In genomic region chr5:180611140-180611850, GRCh38 we compare ENCODE assay signal across 21 cellular contexts. TPM values are rescaled to one million over a fixed set of nuclear protein-coding genes. Genes with fewer than 3 reads are reported as not detected.
DNase-seq lines count a peak whose midpoint lies in the region; ATAC-seq and TF ChIP-seq lines count a peak whose summit lies in the region.
"Had no signal": no experiment of that assay in that cellular context is flagged by ENCODE, and none has a peak within 500 bp of the region (broad histone marks: within the 10 kb centered on the region; RNA-seq: fewer than 3 reads in every experiment).

No MANE protein-coding gene starts in this region.

- H3K4me1 ChIP-seq in GM23338 (ENCODE audit: insufficient read depth) = no peaks in the 10 kb centered on the region
- no peaks in the 10 kb centered on the region for H3K4me1 ChIP-seq in CD8-positive, alpha-beta memory T cell (ENCODE audit: insufficient read depth, low read length)
- H3K4me1 ChIP-seq: esophagus muscularis mucosa had no signal

- H2AFZ ChIP-seq in GM23338 = no peak overlapping the region

- H3K4me2 ChIP-seq in GM23338 = no peak overlapping the region

- no peak overlapping the region for H3K27ac ChIP-seq in GM23338 (ENCODE audit: low read depth)
- H3K27ac ChIP-seq in CD8-positive, alpha-beta memory T cell (ENCODE audit: low read depth, low read length) = no peak overlapping the region
- H3K27ac ChIP-seq: cardiac muscle cell, esophagus muscularis mucosa had no signal

- no peak for TF ChIP-seq EP300 in Ishikawa (IDR thresholded peaks at IDR 0.05; ENCODE audit: borderline replicate concordance)

- no peaks in the 10 kb centered on the region for H3K27me3 ChIP-seq in GM23338 (ENCODE audit: insufficient read depth)
- no peaks in the 10 kb centered on the region for H3K27me3 ChIP-seq in CD8-positive, alpha-beta memory T cell (ENCODE audit: insufficient read depth, low read length, poor library complexity, severe bottlenecking)

- no peaks in the 10 kb centered on the region for H4K20me1 ChIP-seq in GM23338 (replicated peaks; ENCODE audit: insufficient read depth)

- no peak overlapping the region for H3K27ac Mint-ChIP-seq in GM23338
- no peak overlapping the region for H3K27ac Mint-ChIP-seq in CD8-positive, alpha-beta memory T cell
- H3K27ac Mint-ChIP-seq: activated T-helper 2 cell treated with anti-CD3 and anti-CD28 coated beads, Interferon-gamma antibody, Interleukin-2, Interleukin-4, amounts not matched to agents 10 μg/mL and 5 μg/mL and 100 μg/mL, durations not matched to agents 14 hours and 24 hours and 36 hours; memory B cell; natural killer cell had no signal

- H3K4me3 ChIP-seq in GM23338 = no peak overlapping the region
- no peak overlapping the region for H3K4me3 ChIP-seq in CD8-positive, alpha-beta memory T cell (ENCODE audit: low read length)
- H3K4me3 ChIP-seq: cardiac muscle cell, esophagus muscularis mucosa had no signal

- peak; percentile 66 for ATAC-seq in GM23338
- ATAC-seq in SK-N-SH treated with all-trans-retinoic acid at 6 μM for 48 hours = peak; percentile 76
- peak; percentile 9 for ATAC-seq in left lobe of liver
- no peak for ATAC-seq in GM18858 (IDR thresholded peaks at IDR 0.05; ENCODE audit: unreplicated experiment)
- ATAC-seq: activated CD4-positive, CD25-positive, alpha-beta regulatory T cell treated with anti-CD3 and anti-CD28 coated beads, Interleukin-2, amount 50 U/mL, for 24 hours; natural killer cell had no signal

- no peaks in the 10 kb centered on the region for H3F3A ChIP-seq in GM23338 (replicated peaks; ENCODE audit: low read depth)

- no peak overlapping the region for H3K4me3 Mint-ChIP-seq in GM23338
- no peak overlapping the region for H3K4me3 Mint-ChIP-seq in CD8-positive, alpha-beta memory T cell
- H3K4me3 Mint-ChIP-seq: memory B cell, natural killer cell had no signal

- peak; percentile 25 to 85; a peak in 3 of 4 replicates for TF ChIP-seq CTCF in GM23338 (conservative IDR thresholded peaks at IDR 0.05; ENCODE audit: low read depth in 2 of 2)

- H3K4me1 Mint-ChIP-seq in GM23338 = peaks cover 5% of the 10 kb centered on the region; the same call in 1 of the 3 replicates
- H3K4me1 Mint-ChIP-seq in CD8-positive, alpha-beta memory T cell = peaks cover 0 to under 1% (median under 1%) of the 10 kb centered on the region in 3 donors

- peaks cover 12% of the 10 kb centered on the region for H3K27me3 Mint-ChIP-seq in GM23338 (ENCODE audit: insufficient read depth, low read depth, poor library complexity)
- H3K27me3 Mint-ChIP-seq in CD8-positive, alpha-beta memory T cell = no peaks in the 10 kb centered on the region

- no peaks in the 10 kb centered on the region for H3K9me3 Mint-ChIP-seq in GM23338
- H3K9me3 Mint-ChIP-seq in CD8-positive, alpha-beta memory T cell = no peaks in the 10 kb centered on the region
- H3K9me3 Mint-ChIP-seq: activated T-helper 2 cell treated with anti-CD3 and anti-CD28 coated beads, Interferon-gamma antibody, Interleukin-2, Interleukin-4, amounts not matched to agents 10 μg/mL and 5 μg/mL and 100 μg/mL, durations not matched to agents 14 hours and 24 hours and 36 hours; memory B cell; natural killer cell had no signal

- no peaks in the 10 kb centered on the region for H3K36me3 ChIP-seq in GM23338 (ENCODE audit: insufficient read depth)
- H3K36me3 ChIP-seq in CD8-positive, alpha-beta memory T cell (ENCODE audit: insufficient read depth, low read length) = no peaks in the 10 kb centered on the region
- H3K36me3 ChIP-seq: cardiac muscle cell had no signal

- no peaks in the 10 kb centered on the region for H3K9me3 ChIP-seq in CD8-positive, alpha-beta memory T cell (ENCODE audit: low read length)
- H3K9me3 ChIP-seq: esophagus muscularis mucosa had no signal

- CTCF ChIA-PET in CD8-positive, alpha-beta memory T cell (lab: Charles Lee) = no interaction called here

- H3K79me2 ChIP-seq in GM23338 (replicated peaks; ENCODE audit: insufficient read depth) = no peaks in the 10 kb centered on the region

- peaks cover 2% of the 10 kb centered on the region; the same call in 1 of the 3 replicates for H3K36me3 Mint-ChIP-seq in GM23338 (ENCODE audit: low read depth)
- peaks cover 0 to 14% (median 0%) of the 10 kb centered on the region in 3 donors for H3K36me3 Mint-ChIP-seq in CD8-positive, alpha-beta memory T cell
- H3K36me3 Mint-ChIP-seq: memory B cell, natural killer cell had no signal

- POLR2A ChIA-PET in CD8-positive, alpha-beta memory T cell (lab: Charles Lee) = no interaction called here

- no peaks in the 10 kb centered on the region for H3K9me2 ChIP-seq in GM23338 (ENCODE audit: insufficient read depth)

- DNase-seq in GM23338 (ENCODE audit: low spot score) = peak; percentile 51
- DNase-seq in left lobe of liver (ENCODE audit: low spot score) = no peak
- DNase-seq in SIG-M5 treated with dmso at 0.1 percent for 504 hours (lab: John Stamatoyannopoulos, UW; ENCODE audit: unreplicated experiment) = no peak
- no peak for DNase-seq in CD8-positive, alpha-beta memory T cell
- no peak for DNase-seq in ureter (ENCODE audit: low spot score)
- DNase-seq: natural killer cell, NCI-H2107, NCI-H69 had no signal

- TF ChIP-seq RAD21 in Ishikawa (IDR thresholded peaks at IDR 0.05; ENCODE audit: low read depth) = peak; percentile 21; the same call in 1 of the 2 replicates

TF ChIP-seq in GM23338, 12 proteins besides CTCF, POLR2A, EP300 and RAD21 (continues in another document):
- TF ChIP-seq ZNF114 (CRISPR knock-in tag; IDR thresholded peaks at IDR 0.05) (no peak), JUNB (IDR thresholded peaks at IDR 0.05; ENCODE audit: unreplicated experiment) (no peak)

TF ChIP-seq in Ishikawa, 13 proteins besides CTCF, POLR2A, EP300 and RAD21:
- no peak for TF ChIP-seq NFIC (IDR thresholded peaks at IDR 0.05)
- no peak for TF ChIP-seq YY1 (IDR thresholded peaks at IDR 0.05; ENCODE audit: low read depth)
- no peak for TF ChIP-seq CEBPB (IDR thresholded peaks at IDR 0.05)
- no peak for TF ChIP-seq USF1 (IDR thresholded peaks at IDR 0.05)
- no peak for TF ChIP-seq TAF1 (IDR thresholded peaks at IDR 0.05; ENCODE audit: low read depth)

TF ChIP-seq in SK-N-SH treated with all-trans-retinoic acid at 6 μM for 48 hours, 23 proteins besides CTCF, POLR2A, EP300 and RAD21:
- TF ChIP-seq ISL1 (CRISPR knock-in tag; IDR thresholded peaks at IDR 0.05) = no peak
- no peak for TF ChIP-seq ZNF565 (CRISPR knock-in tag; conservative IDR thresholded peaks at IDR 0.05; ENCODE audit: low read depth)
- TF ChIP-seq GLIS3 (CRISPR knock-in tag; IDR thresholded peaks at IDR 0.05) = no peak
- TF ChIP-seq SNAI2 (CRISPR knock-in tag; IDR thresholded peaks at IDR 0.05) = no peak
- TF ChIP-seq ESRRG (CRISPR knock-in tag; IDR thresholded peaks at IDR 0.05) = no peak
- no peak for TF ChIP-seq OSR1 (CRISPR knock-in tag; IDR thresholded peaks at IDR 0.05)
- no peak for TF ChIP-seq ZFP3 (CRISPR knock-in tag; IDR thresholded peaks at IDR 0.05)
- TF ChIP-seq ARNTL (CRISPR knock-in tag; IDR thresholded peaks at IDR 0.05; ENCODE audit: borderline replicate concordance, low read depth) = no peak
- TF ChIP-seq ZFP30 (CRISPR knock-in tag; IDR thresholded peaks at IDR 0.05) = no peak
TF ChIP-seq in SK-N-SH treated with all-trans-retinoic acid at 6 μM for 48 hours: peak in this region for 0.

RNA-seq across cellular contexts. Expression of gene SCGB3A1, which starts 20.0 kb away (rescaled TPM):
- not detected in 2 replicates for total RNA-seq in GM23338 (2014; rRNA removed; shearing (Covaris generic))
- not detected in 2 replicates for polyA plus RNA-seq in GM23338 (2016; fragmentation: Nextera tagmentation; extraction: Ambion mirVana)
- 0.93 TPM for total RNA-seq in left lobe of liver
- 1 to 10 TPM; 1.6 to 2.0 TPM for total RNA-seq in CD8-positive, alpha-beta memory T cell
- polyA plus RNA-seq in CD8-positive, alpha-beta memory T cell = 0.95 TPM
- total RNA-seq in ureter = 1.4 TPM
- total RNA-seq: activated T-helper 2 cell treated with anti-CD3 and anti-CD28 coated beads, Interferon-gamma antibody, Interleukin-2, Interleukin-4, amounts not matched to agents 10 μg/mL and 5 μg/mL and 100 μg/mL, durations not matched to agents 14 hours and 24 hours and 36 hours; cardiac muscle cell; glomerular endothelial cell; H4; natural killer cell; pulmonary artery endothelial cell; T-helper 1 cell treated with Interleukin-12 subunit alpha and Interleukin-12 subunit beta and Interleukin-4 antibody, amounts not matched to agents 30 ng/mL and 1 ng/mL, for 36 hours had no signal
- polyA plus RNA-seq: BJ had no signal

RNA-seq across cellular contexts. Expression of gene FLT4, which starts 38.1 kb away (rescaled TPM):
- total RNA-seq in GM23338 (2014; rRNA removed; shearing (Covaris generic)) = 13.8 and 17.3 TPM in 2 replicates
- polyA plus RNA-seq in GM23338 (2016; fragmentation: Nextera tagmentation; extraction: Ambion mirVana) = 2.6 and 3.4 TPM in 2 replicates
- total RNA-seq in left lobe of liver = 7.7 TPM
- total RNA-seq in CD8-positive, alpha-beta memory T cell = 1 to 10 TPM; 6.0 to 8.2 TPM
- polyA plus RNA-seq in CD8-positive, alpha-beta memory T cell = 12.7 TPM
- 12.1 TPM for total RNA-seq in ureter
- total RNA-seq: H4 had no signal
